Comparison of ENCODE assay signal across 8 cellular contexts in the genomic region with DNA sequence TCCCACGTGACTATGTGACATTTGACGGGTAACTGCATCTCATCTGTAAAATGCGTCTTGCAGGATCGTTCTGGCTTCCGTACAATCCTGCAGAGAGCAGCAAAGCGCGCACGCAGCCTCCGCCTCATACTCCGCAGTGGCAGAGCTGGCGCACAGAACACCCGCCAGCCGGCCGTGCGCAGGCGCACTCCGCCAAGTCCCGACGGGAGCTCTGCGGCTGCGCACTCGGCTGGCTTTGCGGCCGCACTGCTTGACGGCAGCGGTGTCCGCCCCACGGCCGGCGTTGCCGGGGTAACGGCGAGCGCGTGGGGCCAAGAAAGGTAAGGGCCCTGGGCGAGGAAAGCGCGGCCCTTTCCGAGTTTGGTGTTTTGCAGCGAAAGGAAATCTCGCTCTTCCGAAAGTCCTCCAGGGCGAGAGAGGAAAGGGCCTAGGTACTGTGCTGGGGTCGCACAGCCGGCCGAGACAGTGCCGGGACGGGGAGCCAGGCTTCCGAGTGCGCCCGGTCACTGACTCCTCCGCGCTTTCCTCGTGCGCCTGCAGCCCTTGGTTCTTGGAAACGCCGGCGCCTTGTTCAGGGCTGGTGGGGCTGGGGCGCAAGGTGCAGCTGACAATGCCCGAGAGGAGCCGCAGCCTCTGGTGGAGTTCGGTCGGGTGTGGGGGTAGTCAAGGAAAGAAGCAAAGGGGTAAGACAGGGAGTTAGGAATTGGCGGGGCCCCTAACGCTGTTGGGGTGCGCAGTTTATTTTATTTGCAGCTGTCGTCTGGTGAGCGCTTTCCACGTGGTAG. TPM values are rescaled to one million over a fixed set of nuclear protein-coding genes. Genes with fewer than 3 reads are reported as not detected.
DNase-seq lines count a peak whose midpoint lies in the region; ATAC-seq lines count a peak whose summit lies in the region.

A gene (plus strand): TSS at position 283 of the 785 bp plus-strand sequence. CDS start 5,321 bp downstream, outside the sequence.

- in situ Hi-C loops in Caki2 (cut with HindIII; ENCODE audit: low pct_unique_long_range_greater_than_20kb, low sequenced_read_pairs) = no loop called here

- no peaks in the 10 kb centered on the region for H3K36me3 ChIP-seq in effector memory CD4-positive, alpha-beta T cell (ENCODE audit: control insufficient read depth, insufficient read depth, low read length)

- H3K4me3 Mint-ChIP-seq in memory B cell = peak within 1 kb of the TSS; percentile 96

- CTCF ChIA-PET in activated CD8-positive, alpha-beta memory T cell treated with anti-CD3 and anti-CD28 coated beads for 36 hours (lab: Charles Lee) = interaction anchor here (0.9 to 1.9 kb wide), 4 partner anchors 10 to 349 kb away, joined by 3 to 6 read pairs (median 4); no protein-coding TSS in a partner anchor

- H3K27me3 Mint-ChIP-seq in memory B cell = no peaks in the 10 kb centered on the region

- DNase-seq in Caki2 (ENCODE audit: low read depth) = peak; percentile 93
- peak; percentile 95 for DNase-seq in HT1080 (ENCODE audit: low read depth)
- DNase-seq in NOMO-1 (lab: John Stamatoyannopoulos, UW; ENCODE audit: unreplicated experiment in 2 of 2) = peak; percentile 91 to 95
- DNase-seq in effector memory CD4-positive, alpha-beta T cell = peak; percentile 93 to 94 (median 93)
- DNase-seq in memory B cell (ENCODE audit: low spot score in 2 of 2) = peak; percentile 97 to 99
- DNase-seq in stimulated activated CD8-positive, alpha-beta memory T cell treated with anti-CD3 and anti-CD28 coated beads, Interleukin-12 subunit alpha, Interleukin-12 subunit beta, amount 100 ng/mL, for 1 hour (ENCODE audit: low read depth) = peak; percentile 92

- peaks cover 15% of the 10 kb centered on the region for H3K4me1 ChIP-seq in effector memory CD4-positive, alpha-beta T cell (ENCODE audit: control insufficient read depth, insufficient read depth, low read length, poor library complexity, severe bottlenecking)

- peaks cover 2% of the 10 kb centered on the region for H3K36me3 Mint-ChIP-seq in memory B cell

- H3K4me1 Mint-ChIP-seq in memory B cell = peaks cover 29% of the 10 kb centered on the region

- H3K27me3 ChIP-seq in effector memory CD4-positive, alpha-beta T cell (replicated peaks; ENCODE audit: control insufficient read depth, insufficient read depth, low read length, poor library complexity, severe bottlenecking) = no peaks in the 10 kb centered on the region

- POLR2A ChIA-PET in activated CD8-positive, alpha-beta memory T cell treated with anti-CD3 and anti-CD28 coated beads for 36 hours (lab: Charles Lee) = interaction anchor here (0.6 to 1.4 kb wide), 5 partner anchors 9 to 995 kb away, joined by 3 to 5 read pairs (median 3); no protein-coding TSS in a partner anchor

- peak within 1 kb of the TSS; percentile 89 for H3K27ac Mint-ChIP-seq in memory B cell

- ATAC-seq in GM21367 (IDR thresholded peaks at IDR 0.05; ENCODE audit: unreplicated experiment) (peak; percentile 89), memory B cell (ENCODE audit: low read depth) (peak; percentile 91)

- peak within 1 kb of the TSS; percentile 76 for H3K27ac ChIP-seq in effector memory CD4-positive, alpha-beta T cell (ENCODE audit: insufficient read depth, low read length, poor library complexity, severe bottlenecking)

- H3K9me3 ChIP-seq in effector memory CD4-positive, alpha-beta T cell (ENCODE audit: control insufficient read depth, low read length) = no peaks in the 10 kb centered on the region

- no peaks in the 10 kb centered on the region for H3K9me3 Mint-ChIP-seq in memory B cell

- peak within 1 kb of the TSS; percentile 70 for H3K4me3 ChIP-seq in effector memory CD4-positive, alpha-beta T cell (ENCODE audit: insufficient read depth, low read depth, low read length, poor library complexity, severe bottlenecking)

RNA-seq across cellular contexts. Expression of the gene that starts here (rescaled TPM):
- total RNA-seq in Caki2 (2014; rRNA removed; shearing (Covaris generic); ENCODE audit: low replicate concordance) = 19.0 and 25.4 TPM in 2 replicates
- total RNA-seq in HT1080 (2014; rRNA removed; shearing (Covaris generic)) = 14.8 and 20.2 TPM in 2 replicates
- polyA plus RNA-seq in HT1080 (2015; cell fraction: cytosol; rRNA removed) = 11.9 TPM in 2 replicates
- polyA plus RNA-seq in HT1080 (2015; cell fraction: nucleus; rRNA removed) = 31.1 and 32.7 TPM in 2 replicates
- 10 to 100 TPM; 31.5 to 32.9 TPM for total RNA-seq in activated CD8-positive, alpha-beta memory T cell treated with anti-CD3 and anti-CD28 coated beads for 36 hours

Comparison
In these comparisons a context has a peak if more than half of its experiments do, and no peak if none do; other contexts are left out.
1. Peak in every context shown above with its lines: DNase-seq, ATAC-seq, H3K4me3 ChIP-seq and H3K27ac ChIP-seq.